7 cellular contexts compared by ENCODE assay signal in genomic region chr3:128845695-128846491, GRCh38. TPM values are rescaled to one million over a fixed set of nuclear protein-coding genes. Genes with fewer than 3 reads are reported as not detected.
DNase-seq lines count a peak whose midpoint lies in the region; ATAC-seq lines count a peak whose summit lies in the region.

No MANE protein-coding gene starts in this region.

- DNase-seq in NCI-H82 (lab: John Stamatoyannopoulos, UW) (peak; percentile 96), lung microvascular endothelial cell (ENCODE audit: low read depth in 2 of 2) (peak; percentile 76 to 84)
- peak; percentile 55 to 65 for DNase-seq in activated CD8-positive, alpha-beta memory T cell treated with anti-CD3 and anti-CD28 coated beads for 1 hour (ENCODE audit: extremely low read depth in 1 of 2, low read depth in 1 of 2)
- peak; percentile 66 for DNase-seq in effector CD8-positive, alpha-beta T cell (lab: John Stamatoyannopoulos, UW)
- peak; percentile 62 to 73 (median 70) for DNase-seq in stimulated activated CD4-positive, alpha-beta T cell treated with anti-CD3 and anti-CD28 coated beads, TNF-alpha, amount 100 ng/mL, for 4 hours (ENCODE audit: low read depth in 3 of 3)

- peak; percentile 58 for ATAC-seq in GM18858 (IDR thresholded peaks at IDR 0.05; ENCODE audit: unreplicated experiment)
- peak; percentile 54 for ATAC-seq in HG03159 (IDR thresholded peaks at IDR 0.05; ENCODE audit: unreplicated experiment)

RNA-seq across cellular contexts. Expression of gene ACAD9, which starts 33.5 kb away (rescaled TPM):
- 27.8 and 28.1 TPM in 2 replicates for total RNA-seq in lung microvascular endothelial cell

Comparison
In these comparisons a context has a peak if more than half of its experiments do, and no peak if none do; other contexts are left out.
1. Peak in every context shown above with its lines: DNase-seq and ATAC-seq.